8 cellular contexts compared by ENCODE assay signal in the genomic region with DNA sequence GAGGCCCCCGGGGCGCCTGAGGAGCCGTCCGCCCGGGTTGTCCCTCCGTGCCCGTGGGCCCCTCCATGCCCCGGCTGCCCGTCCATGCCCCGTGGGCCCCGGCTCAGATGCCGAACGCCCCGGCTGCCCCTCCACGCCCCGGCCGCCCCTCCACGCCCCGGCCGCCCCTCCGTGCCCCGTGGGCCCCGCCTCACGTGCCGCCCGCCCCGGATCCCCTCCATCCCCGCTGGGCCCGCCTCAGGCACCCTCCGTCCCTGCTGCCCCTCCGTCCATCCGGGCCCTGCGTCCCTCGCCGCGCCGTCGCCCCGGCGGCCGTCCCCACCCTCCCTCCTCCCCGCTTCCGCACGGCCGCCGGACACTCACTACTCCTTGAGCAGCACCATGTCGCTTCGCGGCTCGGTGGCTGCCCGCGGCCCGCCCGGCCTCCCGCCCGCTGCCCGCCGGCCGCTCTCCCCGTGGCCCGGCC. TPM values are rescaled to one million over a fixed set of nuclear protein-coding genes. Genes with fewer than 3 reads are reported as not detected.
DNase-seq lines count a peak whose midpoint lies in the region; ATAC-seq and TF ChIP-seq lines count a peak whose summit lies in the region.

No MANE protein-coding gene starts in this region.

- no peaks in the 10 kb centered on the region for H3K9me3 ChIP-seq in CD4-positive, alpha-beta T cell (ENCODE audit: control insufficient read depth, low read length)
- H3K9me3 ChIP-seq in iPS-18c (ENCODE audit: control insufficient read depth, insufficient read depth, low read length): peaks cover 5% of the 10 kb centered on the region

- intact Hi-C loops in CD4-positive, alpha-beta T cell (cut with DNase I, micrococcal nuclease): loop anchor here (2.0 to 10.0 kb wide), 5 partner anchors 45 to 483 kb away; partner anchors contain the start of genes INPP5K (in 1 of the 2), OVCA2 (in 1 of the 2) and SLC43A2 (in 1 of the 2)

- in situ Hi-C loops in GM13976 (cut with MboI; ENCODE audit: low sequenced_read_pairs, unreplicated experiment): no loop called here

- DNase-seq in CD4-positive, alpha-beta T cell: peak in 3 of 10 experiments; percentile 6 to 39 (median 12)
- DNase-seq in activated naive CD8-positive, alpha-beta T cell treated with anti-CD3 and anti-CD28 coated beads, Interleukin-2, amount 10 ng/mL, durations not matched to agents 7 days and 5 days: no peak
- no peak for DNase-seq in GM13976 (ENCODE audit: low spot score)

- H3K4me3 Mint-ChIP-seq in CD4-positive, alpha-beta T cell: no peak overlapping the region
- peak overlapping the region; percentile 87 for H3K4me3 Mint-ChIP-seq in activated naive CD8-positive, alpha-beta T cell treated with anti-CD3 and anti-CD28 coated beads, Interleukin-2, amount 10 ng/mL, durations not matched to agents 7 days and 5 days
- peak overlapping the region; percentile 85 for H3K4me3 Mint-ChIP-seq in stimulated activated naive CD8-positive, alpha-beta T cell treated with anti-CD3 and anti-CD28 coated beads, Interleukin-15, Interleukin-2, amounts not matched to agents 100 ng/mL and 50 ng/mL, for 24 hours

- H3K4me3 ChIP-seq in iPS-18c (ENCODE audit: insufficient read depth, low read depth, low read length): peak overlapping the region; percentile 69

- no peak overlapping the region for H3K27ac ChIP-seq in CD4-positive, alpha-beta T cell (ENCODE audit: low read depth, low read length)

- H3K4me1 Mint-ChIP-seq in CD4-positive, alpha-beta T cell (ENCODE audit: low read depth): peaks cover 41% of the 10 kb centered on the region
- peaks cover 31% of the 10 kb centered on the region for H3K4me1 Mint-ChIP-seq in activated naive CD8-positive, alpha-beta T cell treated with anti-CD3 and anti-CD28 coated beads, Interleukin-2, amount 10 ng/mL, durations not matched to agents 7 days and 5 days
- peaks cover 37% of the 10 kb centered on the region for H3K4me1 Mint-ChIP-seq in stimulated activated naive CD8-positive, alpha-beta T cell treated with anti-CD3 and anti-CD28 coated beads, Interleukin-15, Interleukin-2, amounts not matched to agents 100 ng/mL and 50 ng/mL, for 24 hours (ENCODE audit: low read depth)

- H3K36me3 Mint-ChIP-seq in CD4-positive, alpha-beta T cell (ENCODE audit: low read depth): peaks cover 11% of the 10 kb centered on the region
- H3K36me3 Mint-ChIP-seq in activated naive CD8-positive, alpha-beta T cell treated with anti-CD3 and anti-CD28 coated beads, Interleukin-2, amount 10 ng/mL, durations not matched to agents 7 days and 5 days: peaks cover 6% of the 10 kb centered on the region
- H3K36me3 Mint-ChIP-seq in stimulated activated naive CD8-positive, alpha-beta T cell treated with anti-CD3 and anti-CD28 coated beads, Interleukin-15, Interleukin-2, amounts not matched to agents 100 ng/mL and 50 ng/mL, for 24 hours (ENCODE audit: low read depth): peaks cover 2% of the 10 kb centered on the region

- H3K9me3 Mint-ChIP-seq in CD4-positive, alpha-beta T cell: no peaks in the 10 kb centered on the region
- no peaks in the 10 kb centered on the region for H3K9me3 Mint-ChIP-seq in activated naive CD8-positive, alpha-beta T cell treated with anti-CD3 and anti-CD28 coated beads, Interleukin-2, amount 10 ng/mL, durations not matched to agents 7 days and 5 days
- H3K9me3 Mint-ChIP-seq in stimulated activated naive CD8-positive, alpha-beta T cell treated with anti-CD3 and anti-CD28 coated beads, Interleukin-15, Interleukin-2, amounts not matched to agents 100 ng/mL and 50 ng/mL, for 24 hours: no peaks in the 10 kb centered on the region

- ATAC-seq in CD4-positive, alpha-beta T cell (ENCODE audit: poor library complexity): peak; percentile 21
- ATAC-seq in GM19452 (IDR thresholded peaks at IDR 0.05; ENCODE audit: unreplicated experiment) (peak; percentile 46), HG03521 (IDR thresholded peaks at IDR 0.05; ENCODE audit: unreplicated experiment) (peak; percentile 26), HG02973 (IDR thresholded peaks at IDR 0.05; ENCODE audit: unreplicated experiment) (no peak)
- ATAC-seq in activated naive CD8-positive, alpha-beta T cell treated with anti-CD3 and anti-CD28 coated beads, Interleukin-2, amount 10 ng/mL, durations not matched to agents 7 days and 5 days (ENCODE audit: low read depth): peak; percentile 40

- CTCF ChIA-PET in CD4-positive, alpha-beta T cell (lab: Charles Lee): interaction anchor here (0.7 to 1.5 kb wide), 2 partner anchors 68 to 87 kb away, joined by 3 to 10 read pairs; partner anchors contain the start of gene RILP

- no peak for TF ChIP-seq CTCF in CD4-positive, alpha-beta T cell (IDR thresholded peaks at IDR 0.05)
- TF ChIP-seq CTCF in GM13976 (IDR thresholded peaks at IDR 0.05; ENCODE audit: borderline replicate concordance, control extremely low read depth, extremely low read depth, insufficient read depth, missing control alignments): no peak

- no peaks in the 10 kb centered on the region for H3K27me3 Mint-ChIP-seq in CD4-positive, alpha-beta T cell
- peaks cover 3% of the 10 kb centered on the region for H3K27me3 Mint-ChIP-seq in activated naive CD8-positive, alpha-beta T cell treated with anti-CD3 and anti-CD28 coated beads, Interleukin-2, amount 10 ng/mL, durations not matched to agents 7 days and 5 days
- no peaks in the 10 kb centered on the region for H3K27me3 Mint-ChIP-seq in stimulated activated naive CD8-positive, alpha-beta T cell treated with anti-CD3 and anti-CD28 coated beads, Interleukin-15, Interleukin-2, amounts not matched to agents 100 ng/mL and 50 ng/mL, for 24 hours

- H3K27me3 ChIP-seq in CD4-positive, alpha-beta T cell (ENCODE audit: control insufficient read depth, insufficient read depth, low read length): no peaks in the 10 kb centered on the region

- H3K27ac Mint-ChIP-seq in CD4-positive, alpha-beta T cell: no peak overlapping the region
- H3K27ac Mint-ChIP-seq in activated naive CD8-positive, alpha-beta T cell treated with anti-CD3 and anti-CD28 coated beads, Interleukin-2, amount 10 ng/mL, durations not matched to agents 7 days and 5 days: no peak overlapping the region
- H3K27ac Mint-ChIP-seq in stimulated activated naive CD8-positive, alpha-beta T cell treated with anti-CD3 and anti-CD28 coated beads, Interleukin-15, Interleukin-2, amounts not matched to agents 100 ng/mL and 50 ng/mL, for 24 hours: no peak overlapping the region

- POLR2A ChIA-PET in CD4-positive, alpha-beta T cell (lab: Charles Lee): interaction anchor here (0.6 to 1.0 kb wide), 10 partner anchors 11 to 480 kb away, joined by 3 to 6 read pairs (median 4); partner anchors contain the start of genes INPP5K, OVCA2, RILP and SLC43A2
- POLR2A ChIA-PET in activated naive CD8-positive, alpha-beta T cell treated with anti-CD3 and anti-CD28 coated beads, Interleukin-2, amount 10 ng/mL, durations not matched to agents 7 days and 5 days (lab: Charles Lee): interaction anchor here (0.7 to 1.1 kb wide), 5 partner anchors 15 to 269 kb away, joined by 3 to 4 read pairs (median 3); partner anchors contain the start of gene INPP5K

RNA-seq across cellular contexts. Expression of gene PITPNA, which starts 0.4 kb away (rescaled TPM):
- total RNA-seq in CD4-positive, alpha-beta T cell: 10 to 100 TPM; 24.5 to 29.0 TPM
- 10 to 100 TPM; 38.4 to 48.3 TPM for total RNA-seq in activated naive CD8-positive, alpha-beta T cell treated with anti-CD3 and anti-CD28 coated beads, Interleukin-2, amount 10 ng/mL, durations not matched to agents 7 days and 5 days

RNA-seq across cellular contexts. Expression of gene INPP5K, which starts 45.8 kb away (rescaled TPM):
- total RNA-seq in CD4-positive, alpha-beta T cell: 100 to 1,000 TPM; 199 to 207 TPM
- total RNA-seq in activated naive CD8-positive, alpha-beta T cell treated with anti-CD3 and anti-CD28 coated beads, Interleukin-2, amount 10 ng/mL, durations not matched to agents 7 days and 5 days: 10 to 100 TPM; 56.7 to 58.7 TPM
